ENCODE assay signal across 16 cellular contexts in genomic region chr22:24467340-24467739, GRCh38. TPM values are rescaled to one million over a fixed set of nuclear protein-coding genes. Genes with fewer than 3 reads are reported as not detected.
DNase-seq lines count a peak whose midpoint lies in the region; ATAC-seq, FAIRE-seq and TF ChIP-seq lines count a peak whose summit lies in the region.
"Had no signal": no experiment of that assay in that cellular context is flagged by ENCODE, and none has a peak within 500 bp of the region (broad histone marks: within the 10 kb centered on the region; RNA-seq: fewer than 3 reads in every experiment).

No MANE protein-coding gene starts in this region.

- H3K23ac ChIP-seq in mesenchymal stem cell (ENCODE audit: low read length in 2 of 2) = no peak overlapping the region

- no peak for FAIRE-seq in GM12878 (lab: Jason Lieb, UNC)

- H3K9ac ChIP-seq in GM12878 (ENCODE audit: control insufficient read depth, insufficient read depth, low read length) = no peak overlapping the region
- H3K9ac ChIP-seq in mesenchymal stem cell (ENCODE audit: low read length) = no peak overlapping the region

- peak overlapping the region; percentile 92 for H2AK5ac ChIP-seq in mesenchymal stem cell (ENCODE audit: low read length, severe bottlenecking)

- H3K4me3 ChIP-seq in left ventricle myocardium inferior (peak overlapping the region; percentile 27), GM12878 (no peak overlapping the region), mesenchymal stem cell (ENCODE audit: insufficient read depth in 1 of 2, low read depth in 1 of 2, low read length in 2 of 2) (no peak overlapping the region), upper lobe of left lung (no peak overlapping the region)
- H3K4me3 ChIP-seq: dorsolateral prefrontal cortex, psoas muscle had no signal

- H3K18ac ChIP-seq in mesenchymal stem cell (ENCODE audit: low read depth in 1 of 2, low read length in 2 of 2) = peak overlapping the region; percentile 30 to 43

- RAD21 ChIA-PET in GM12878 (lab: Charles Lee; ENCODE audit: unreplicated experiment) = interaction anchor here (1.2 kb wide), 1 partner anchor 30 kb away, joined by 3 read pairs; no protein-coding TSS in a partner anchor

- 81% methylated on average over 2 of the region's 2 CpGs for WGBS in GM12878 (ENCODE audit: insufficient coverage, insufficient replicate concordance, low lambda C conversion rate, missing lambda C conversion rate)
- WGBS in mesenchymal stem cell = 98% methylated on average over 2 of the region's 2 CpGs
- 74% methylated on average over 2 of the region's 2 CpGs for WGBS in upper lobe of left lung, 2 donors

- H3K79me1 ChIP-seq in mesenchymal stem cell (replicated peaks; ENCODE audit: low read length, poor library complexity, severe bottlenecking) = no peaks in the 10 kb centered on the region

- no peak overlapping the region for H4K8ac ChIP-seq in mesenchymal stem cell (ENCODE audit: low read length)

- no TSS peak for BruUV-seq in GM12878 (replicated peaks; lab: Mats Ljungman, UMichigan)

- no peaks in the 10 kb centered on the region for H3K27me3 ChIP-seq in left ventricle myocardium inferior (ENCODE audit: low read depth)
- no peaks in the 10 kb centered on the region for H3K27me3 ChIP-seq in GM12878 (replicated peaks in 1 of 2; ENCODE audit: control insufficient read depth in 2 of 2, insufficient read depth in 2 of 2, low read length in 1 of 2)
- H3K27me3 ChIP-seq in mesenchymal stem cell (ENCODE audit: control insufficient read depth in 1 of 2, insufficient read depth in 1 of 2, low read length in 2 of 2) = no peaks in the 10 kb centered on the region
- H3K27me3 ChIP-seq in upper lobe of left lung = no peaks in the 10 kb centered on the region
- H3K27me3 ChIP-seq: dorsolateral prefrontal cortex had no signal

- intact Hi-C loops in left ventricle myocardium inferior (cut with micrococcal nuclease) (no loop called here), left cardiac atrium (cut with DNase I) (no loop called here), GM12878 (cut with micrococcal nuclease; ENCODE audit: unreplicated experiment) (no loop called here)

- SMC1A ChIA-PET in GM12878 (lab: Charles Lee; ENCODE audit: uncharacterized antibody, unreplicated experiment) = interaction anchor here (1.1 to 1.2 kb wide), 2 partner anchors 12 to 17 kb away, joined by 4 read pairs; no protein-coding TSS in a partner anchor

- TF ChIP-seq CTCF in left ventricle myocardium inferior (IDR thresholded peaks at IDR 0.05; ENCODE audit: borderline replicate concordance) = no peak
- no peak for TF ChIP-seq CTCF in GM12878 (IDR thresholded peaks at IDR 0.05 in 2 of 3, conservative IDR thresholded peaks at IDR 0.05 in 1 of 3; ENCODE audit: control insufficient read depth in 2 of 3, extremely low read depth in 1 of 3, insufficient read depth in 1 of 3, low read depth in 3 of 3, low read length in 3 of 3)
- no peak for TF ChIP-seq CTCF in upper lobe of left lung (IDR thresholded peaks at IDR 0.05)
- no peak for TF ChIP-seq CTCF in endothelial cell (IDR thresholded peaks at IDR 0.05; ENCODE audit: unreplicated experiment)

- TF ChIP-seq RAD21 in GM12878 (IDR thresholded peaks at IDR 0.05; ENCODE audit: insufficient read depth, low read depth, low read length) = no peak

- TF ChIP-seq EP300 in GM12878 (IDR thresholded peaks at IDR 0.05; ENCODE audit: borderline replicate concordance in 1 of 2, control insufficient read depth in 1 of 2, low read depth in 2 of 2, low read length in 2 of 2) = no peak
- no peak for TF ChIP-seq EP300 in upper lobe of left lung (IDR thresholded peaks at IDR 0.05)

- no peaks in the 10 kb centered on the region for H3K36me3 Mint-ChIP-seq in endothelial cell (ENCODE audit: low read depth, unreplicated experiment)

- no peak overlapping the region for H3K27ac Mint-ChIP-seq in endothelial cell (ENCODE audit: unreplicated experiment)
- H3K27ac Mint-ChIP-seq: stimulated activated naive CD8-positive, alpha-beta T cell treated with anti-CD3 and anti-CD28 coated beads, Interleukin-15, Interleukin-2, amounts not matched to agents 100 ng/mL and 50 ng/mL, for 24 hours; T-helper 2 cell treated with Interferon-gamma antibody and Interleukin-4, amounts not matched to agents 5 μg/mL and 100 μg/mL, for 36 hours had no signal

- H3K9me3 ChIP-seq in left ventricle myocardium inferior (replicated peaks) = no peaks in the 10 kb centered on the region
- H3K9me3 ChIP-seq in GM12878 (replicated peaks; ENCODE audit: control insufficient read depth, insufficient read depth, low read length) = no peaks in the 10 kb centered on the region
- H3K9me3 ChIP-seq in mesenchymal stem cell (ENCODE audit: control insufficient read depth, low read length) = no peaks in the 10 kb centered on the region
- H3K9me3 ChIP-seq in upper lobe of left lung = no peaks in the 10 kb centered on the region
- H3K9me3 ChIP-seq: psoas muscle had no signal

- no peak overlapping the region for H3K4me2 ChIP-seq in GM12878 (ENCODE audit: control insufficient read depth, insufficient read depth)
- H3K4me2 ChIP-seq in mesenchymal stem cell (ENCODE audit: low read length, poor library complexity, severe bottlenecking) = no peak overlapping the region

- peak overlapping the region in 1 of 2 experiments; percentile 50 for H2BK12ac ChIP-seq in mesenchymal stem cell (ENCODE audit: low read length in 2 of 2)

- no peaks in the 10 kb centered on the region for H3K36me3 ChIP-seq in left ventricle myocardium inferior
- no peaks in the 10 kb centered on the region for H3K36me3 ChIP-seq in GM12878 (ENCODE audit: control insufficient read depth in 2 of 2, insufficient read depth in 2 of 2, low read length in 1 of 2)
- no peaks in the 10 kb centered on the region for H3K36me3 ChIP-seq in mesenchymal stem cell (ENCODE audit: control insufficient read depth in 1 of 2, insufficient read depth in 2 of 2, low read depth in 1 of 2, low read length in 2 of 2)
- H3K36me3 ChIP-seq in upper lobe of left lung = no peaks in the 10 kb centered on the region

- POLR2A ChIA-PET in GM12878 (lab: Charles Lee) = interaction anchor here (2.2 kb wide), 1 partner anchor 11 kb away, joined by 7 read pairs; no protein-coding TSS in a partner anchor

- in situ Hi-C loops in GM12878 (cut with MboI) = no loop called here

- peaks cover 49% of the 10 kb centered on the region for H3K4me1 ChIP-seq in left ventricle myocardium inferior
- H3K4me1 ChIP-seq in GM12878 (ENCODE audit: control insufficient read depth, insufficient read depth, low read length) = peaks cover 7% of the 10 kb centered on the region
- H3K4me1 ChIP-seq in mesenchymal stem cell (ENCODE audit: control insufficient read depth, insufficient read depth, low read depth, low read length) = peaks cover 8% of the 10 kb centered on the region
- peaks cover 12 to 23% (median 19%) of the 10 kb centered on the region in 4 donors for H3K4me1 ChIP-seq in upper lobe of left lung

- H2AFZ ChIP-seq in GM12878 (ENCODE audit: control insufficient read depth, low read depth, low read length) (peak overlapping the region; percentile 54), mesenchymal stem cell (ENCODE audit: low read depth, low read length) (no peak overlapping the region)

- no peaks in the 10 kb centered on the region for H3K9me3 Mint-ChIP-seq in endothelial cell (ENCODE audit: unreplicated experiment)
- H3K9me3 Mint-ChIP-seq: stimulated activated naive CD8-positive, alpha-beta T cell treated with anti-CD3 and anti-CD28 coated beads, Interleukin-15, Interleukin-2, amounts not matched to agents 100 ng/mL and 50 ng/mL, for 24 hours; T-helper 2 cell treated with Interferon-gamma antibody and Interleukin-4, amounts not matched to agents 5 μg/mL and 100 μg/mL, for 36 hours had no signal

- peak overlapping the region; percentile 28 for H2BK15ac ChIP-seq in mesenchymal stem cell (ENCODE audit: low read depth, poor library complexity, severe bottlenecking)

- H3K14ac ChIP-seq in mesenchymal stem cell (ENCODE audit: low read length in 2 of 2) = no peak overlapping the region

- H2BK120ac ChIP-seq in mesenchymal stem cell (ENCODE audit: low read depth, low read length) = no peak overlapping the region

- peak overlapping the region in 1 of 2 experiments; percentile 30 for H3K4ac ChIP-seq in mesenchymal stem cell (ENCODE audit: low read depth in 1 of 2, low read length in 2 of 2)

- H3K4me1 Mint-ChIP-seq in endothelial cell (ENCODE audit: unreplicated experiment) = peaks cover 14% of the 10 kb centered on the region

- no peak for DNase-seq in left ventricle myocardium inferior
- DNase-seq in left cardiac atrium = no peak
- DNase-seq in GM12878 (ENCODE audit: low read depth, low spot score) = no peak
- DNase-seq in mesenchymal stem cell = no peak
- DNase-seq in upper lobe of left lung = no peak
- no peak for DNase-seq in DMS 273 treated with DMSO at 0.1 percent for 48 hours (lab: John Stamatoyannopoulos, UW)
- no peak for DNase-seq in endothelial cell (ENCODE audit: low spot score)
- DNase-seq: activated CD4-positive, alpha-beta T cell treated with anti-CD3 and anti-CD28 coated beads for 4 hours; activated CD8-positive, alpha-beta memory T cell treated with anti-CD3 and anti-CD28 coated beads, Interleukin-2, amount 50 U/mL, for 4 hours; dorsolateral prefrontal cortex; naive thymus-derived CD4-positive, alpha-beta T cell; psoas muscle; stimulated activated CD4-positive, alpha-beta T cell treated with anti-CD3 and anti-CD28 coated beads, Interleukin-15, amount 100 ng/mL, for 24 hours had no signal

- H3K79me2 ChIP-seq in GM12878 (ENCODE audit: control insufficient read depth, insufficient read depth, low read length) = no peaks in the 10 kb centered on the region

- H3K4me3 Mint-ChIP-seq in endothelial cell (ENCODE audit: unreplicated experiment) = no peak overlapping the region
- H3K4me3 Mint-ChIP-seq: naive thymus-derived CD4-positive, alpha-beta T cell; stimulated activated naive CD8-positive, alpha-beta T cell treated with anti-CD3 and anti-CD28 coated beads, Interleukin-15, Interleukin-2, amounts not matched to agents 100 ng/mL and 50 ng/mL, for 24 hours; T-helper 2 cell treated with Interferon-gamma antibody and Interleukin-4, amounts not matched to agents 5 μg/mL and 100 μg/mL, for 36 hours had no signal

- no peak overlapping the region for H4K91ac ChIP-seq in mesenchymal stem cell (ENCODE audit: low read length)

- peaks cover 2% of the 10 kb centered on the region for H3K27me3 Mint-ChIP-seq in endothelial cell (ENCODE audit: unreplicated experiment)
- H3K27me3 Mint-ChIP-seq: naive thymus-derived CD4-positive, alpha-beta T cell; stimulated activated naive CD8-positive, alpha-beta T cell treated with anti-CD3 and anti-CD28 coated beads, Interleukin-15, Interleukin-2, amounts not matched to agents 100 ng/mL and 50 ng/mL, for 24 hours had no signal

- TF ChIP-seq POLR2A in GM12878 (IDR thresholded peaks at IDR 0.05; ENCODE audit: low read depth, low read length) (no peak), upper lobe of left lung (IDR thresholded peaks at IDR 0.05) (no peak)

- CTCF ChIA-PET in GM12878 (lab: Yijun Ruan, JAX) = interaction anchor here (0.6 to 1.0 kb wide), 2 partner anchors 15 to 57 kb away, joined by 3 read pairs; no protein-coding TSS in a partner anchor

- ATAC-seq in left cardiac atrium = no peak
- ATAC-seq in GM12878 = no peak
- no peak for ATAC-seq in upper lobe of left lung (ENCODE audit: low FRiP score in 2 of 2)
- no peak for ATAC-seq in HG02938 (IDR thresholded peaks at IDR 0.05; ENCODE audit: unreplicated experiment)
- ATAC-seq: psoas muscle had no signal

- H3K27ac ChIP-seq in left ventricle myocardium inferior (replicated peaks) (peak overlapping the region; percentile 83), GM12878 (ENCODE audit: control insufficient read depth, insufficient read depth) (no peak overlapping the region), mesenchymal stem cell (ENCODE audit: low read length, poor library complexity, severe bottlenecking) (no peak overlapping the region), upper lobe of left lung (peak overlapping the region in 3 of 4 donors; percentile 18 to 54 (median 46))

- H4K20me1 ChIP-seq in GM12878 (ENCODE audit: control insufficient read depth, insufficient read depth) = no peaks in the 10 kb centered on the region

- H2BK5ac ChIP-seq in mesenchymal stem cell (ENCODE audit: low read depth, low read length, poor library complexity, severe bottlenecking) = no peak overlapping the region

RNA-seq across cellular contexts. Expression of gene UPB1, which starts 27.8 kb away (rescaled TPM):
- total RNA-seq in left ventricle myocardium inferior (1.1 TPM), left cardiac atrium (1 to 10 TPM in 1 of 2 donors, under 1 TPM in 1; 0.68 to 2.3 TPM), GM12878 (2014; rRNA removed) (2.5 and 2.8 TPM in 2 replicates), GM12878 (2014; rRNA removed; fragmentation: Illumina TruSeq; extraction: Trizol) (3.4 and 3.5 TPM in 2 replicates), GM12878 (2021) (3.3 and 3.9 TPM in 2 replicates), upper lobe of left lung (1 to 10 TPM in 5 of 6 donors, under 1 TPM in 1; 0.91 to 9.4 (median 1.4) TPM), endothelial cell (ENCODE audit: unreplicated experiment) (0.13 TPM)
- 39.2 and 39.8 TPM in 2 replicates for total RNA-seq in GM12878 (2013; cell fraction: nucleolus; rRNA removed)
- 1.8 TPM for polyA plus RNA-seq in GM12878 (2011; ENCODE audit: low read depth)
- polyA plus RNA-seq in GM12878 (2011; rRNA removed) (20.5 and 20.6 TPM in 2 replicates), GM12878 (2014; fragmentation: Illumina TruSeq; extraction: Trizol) (2.6 and 2.8 TPM in 2 replicates), GM12878 (2014; fragmentation: Nextera tagmentation; extraction: Ambion mirVana) (1 to 10 TPM; 2.9 to 4.5 TPM), GM12878 (2014; rRNA removed) (3.4 and 3.5 TPM in 2 replicates), GM12878 (2016; fragmentation: Nextera tagmentation; extraction: Ambion mirVana) (1 to 10 TPM in 1 of 2 experiments, under 1 TPM in 1; 0.89 to 1.2 TPM)
- 12.1 and 14.3 TPM in 2 replicates for polyA plus RNA-seq in GM12878 (2011; cell fraction: cytosol; rRNA removed)
- 19.0 and 30.2 TPM in 2 replicates for polyA plus RNA-seq in GM12878 (2011; cell fraction: nucleus; rRNA removed)
- 1.8 and 3.0 TPM in 2 replicates for polyA plus RNA-seq in GM12878 (2012)
- polyA minus RNA-seq in GM12878 (2011; rRNA and poly(A)+ RNA removed) = 10.8 and 11.0 TPM in 2 replicates
- polyA minus RNA-seq in GM12878 (2011; cell fraction: cytosol; rRNA and poly(A)+ RNA removed) = 3.3 and 3.6 TPM in 2 replicates
- polyA minus RNA-seq in GM12878 (2011; cell fraction: nucleus; rRNA and poly(A)+ RNA removed) = 6.9 and 8.1 TPM in 2 replicates
- 0.06 TPM for polyA plus RNA-seq in mesenchymal stem cell (2013, experiment 1 of 2)
- polyA plus RNA-seq in mesenchymal stem cell (2013, experiment 2 of 2) = 0.04 TPM

RNA-seq across cellular contexts. Expression of gene ADORA2A, which starts 39.9 kb away (rescaled TPM):
- total RNA-seq in left ventricle myocardium inferior (3.6 TPM), left cardiac atrium (1 to 10 TPM; 4.6 to 6.0 TPM), GM12878 (2014; rRNA removed) (27.4 and 28.5 TPM in 2 replicates), GM12878 (2014; rRNA removed; fragmentation: Illumina TruSeq; extraction: Trizol) (10.5 and 10.9 TPM in 2 replicates), GM12878 (2021) (22.9 and 23.6 TPM in 2 replicates), upper lobe of left lung (10 to 100 TPM in 2 of 6 donors, 1 to 10 TPM in 4; 7.3 to 20.9 (median 8.8) TPM), endothelial cell (ENCODE audit: unreplicated experiment) (18.5 TPM)
- total RNA-seq in GM12878 (2013; cell fraction: nucleolus; rRNA removed) = 55.4 and 60.9 TPM in 2 replicates
- 9.5 TPM for polyA plus RNA-seq in GM12878 (2011; ENCODE audit: low read depth)
- polyA plus RNA-seq in GM12878 (2011; rRNA removed) (16.2 and 31.2 TPM in 2 replicates), GM12878 (2014; fragmentation: Illumina TruSeq; extraction: Trizol) (4.6 and 15.9 TPM in 2 replicates), GM12878 (2014; fragmentation: Nextera tagmentation; extraction: Ambion mirVana) (1 to 10 TPM in 1 of 2 experiments, under 1 TPM in 1; 0.69 to 1.6 TPM), GM12878 (2014; rRNA removed) (29.6 and 30.5 TPM in 2 replicates), GM12878 (2016; fragmentation: Nextera tagmentation; extraction: Ambion mirVana) (10 to 100 TPM; 15.8 to 20.6 TPM)
- 49.3 and 77.4 TPM in 2 replicates for polyA plus RNA-seq in GM12878 (2011; cell fraction: cytosol; rRNA removed)
- 45.4 and 47.1 TPM in 2 replicates for polyA plus RNA-seq in GM12878 (2011; cell fraction: nucleus; rRNA removed)
- polyA plus RNA-seq in GM12878 (2012) = 22.8 and 28.8 TPM in 2 replicates
- polyA minus RNA-seq in GM12878 (2011; rRNA and poly(A)+ RNA removed) = 38.3 and 56.7 TPM in 2 replicates
- 11.3 and 12.3 TPM in 2 replicates for polyA minus RNA-seq in GM12878 (2011; cell fraction: cytosol; rRNA and poly(A)+ RNA removed)
- 15.4 and 23.7 TPM in 2 replicates for polyA minus RNA-seq in GM12878 (2011; cell fraction: nucleus; rRNA and poly(A)+ RNA removed)
- 1.0 TPM for polyA plus RNA-seq in mesenchymal stem cell (2013, experiment 1 of 2)
- 1.1 TPM for polyA plus RNA-seq in mesenchymal stem cell (2013, experiment 2 of 2)

Comparison
In these comparisons a context has a peak if more than half of its experiments do, and no peak if none do; other contexts are left out.
1. H3K27ac ChIP-seq: peak in left ventricle myocardium inferior (single experiment) and upper lobe of left lung (3 of 4); none in GM12878 (single experiment) and mesenchymal stem cell (single experiment).